ENCODE assay signal across 8 cellular contexts in genomic region chr1:167687919-167688519, GRCh38. TPM values are rescaled to one million over a fixed set of nuclear protein-coding genes. Genes with fewer than 3 reads are reported as not detected.
DNase-seq lines count a peak whose midpoint lies in the region; ATAC-seq and TF ChIP-seq lines count a peak whose summit lies in the region.

No MANE protein-coding gene starts in this region.

- H3K27ac ChIP-seq in HCT116 (ENCODE audit: low read depth, low read length) = no peak overlapping the region
- H3K27ac ChIP-seq in body of pancreas = no peak overlapping the region

- RAD21 ChIA-PET in HCT116 (lab: Charles Lee; ENCODE audit: low non-redundant PET in 1 of 2, low total read pairs in 2 of 2, uncharacterized antibody in 2 of 2, unreplicated experiment in 2 of 2) = interaction anchor here in 1 of 2 experiments (1.6 kb wide), 1 partner anchor 87 kb away, joined by 6 read pairs; no protein-coding TSS in a partner anchor

- TF ChIP-seq POLR2A in HCT116 (IDR thresholded peaks at IDR 0.05; ENCODE audit: borderline replicate concordance, extremely low read depth, insufficient read depth, insufficient read length) (no peak), body of pancreas (IDR thresholded peaks at IDR 0.05) (no peak)

- H3K9me3 Mint-ChIP-seq in immature natural killer cell = no peaks in the 10 kb centered on the region

- peak; percentile 86 for ATAC-seq in HCT116
- ATAC-seq in body of pancreas = peak; percentile 59
- no peak for ATAC-seq in HG03095 (IDR thresholded peaks at IDR 0.05; ENCODE audit: unreplicated experiment)

- TF ChIP-seq RAD21 in HCT116 (IDR thresholded peaks at IDR 0.05; ENCODE audit: low read depth) = peak; percentile 89

- BruUV-seq in HCT116 (replicated peaks; lab: Mats Ljungman, UMichigan) = no TSS peak

- peak overlapping the region; percentile 19 to 81 (median 56) for H3K27ac Mint-ChIP-seq in immature natural killer cell

- no peaks in the 10 kb centered on the region for H3K79me2 ChIP-seq in HCT116 (ENCODE audit: insufficient read depth, low read length)

- H3K4me1 Mint-ChIP-seq in immature natural killer cell = peaks cover 24 to 30% of the 10 kb centered on the region in 2 donors

- POLR2A ChIA-PET in HCT116 (lab: Charles Lee) = no interaction called here

- no peak overlapping the region for H3K4me2 ChIP-seq in HCT116 (ENCODE audit: low read length)

- intact Hi-C loops in HCT116 (cut with micrococcal nuclease) = loop anchor here (1.0 to 5.0 kb wide), 3 partner anchors 88 to 621 kb away; no protein-coding TSS in a partner anchor
- intact Hi-C loops in body of pancreas (cut with DNase I) = loop anchor here (10.0 kb wide), 1 partner anchor 623 kb away; no protein-coding TSS in a partner anchor

- CTCF ChIA-PET in HCT116 (lab: Charles Lee) = interaction anchor here (0.7 to 3.1 kb wide), 6 partner anchors 22 to 233 kb away, joined by 3 to 44 read pairs (median 4); no protein-coding TSS in a partner anchor

- 13 to 18% methylated on average over 7 of the region's 7 CpGs for WGBS in body of pancreas, 2 donors

- H3K4me1 ChIP-seq in HCT116 (ENCODE audit: control insufficient read depth in 1 of 2, insufficient read depth in 2 of 2, low read length in 2 of 2) = no peaks in the 10 kb centered on the region
- no peaks in the 10 kb centered on the region for H3K4me1 ChIP-seq in body of pancreas

- peak; percentile 83 to 89 (median 85) for TF ChIP-seq CTCF in HCT116 (IDR thresholded peaks at IDR 0.05 in 2 of 3, conservative IDR thresholded peaks at IDR 0.05 in 1 of 3; ENCODE audit: borderline replicate concordance in 1 of 3, insufficient read depth in 1 of 3, low read depth in 2 of 3, low read length in 2 of 3)
- peak; percentile 59 to 94 (median 81) for TF ChIP-seq CTCF in body of pancreas (IDR thresholded peaks at IDR 0.05)

- no peak overlapping the region for H3K4me3 Mint-ChIP-seq in immature natural killer cell

- H3K9me3 ChIP-seq in HCT116 (ENCODE audit: control insufficient read depth in 1 of 2, insufficient read depth in 1 of 2, low read depth in 1 of 2, low read length in 2 of 2) = no peaks in the 10 kb centered on the region
- H3K9me3 ChIP-seq in body of pancreas = no peaks in the 10 kb centered on the region

- H3K27me3 ChIP-seq in HCT116 (ENCODE audit: insufficient read depth, low read length) (no peaks in the 10 kb centered on the region), body of pancreas (no peaks in the 10 kb centered on the region)

- no peaks in the 10 kb centered on the region for H3K36me3 ChIP-seq in HCT116 (ENCODE audit: control insufficient read depth in 1 of 2, insufficient read depth in 2 of 2, low read length in 2 of 2)
- H3K36me3 ChIP-seq in body of pancreas (replicated peaks in 1 of 2; ENCODE audit: insufficient read depth in 1 of 2, low read depth in 2 of 2) = no peaks in the 10 kb centered on the region

- DNase-seq in DMS53 treated with DMSO at 0.1 percent for 48 hours (lab: John Stamatoyannopoulos, UW; ENCODE audit: unreplicated experiment) = peak; percentile 51
- peak; percentile 72 for DNase-seq in HCT116 (ENCODE audit: low read depth, low spot score)
- DNase-seq in NCI-H2107 (lab: John Stamatoyannopoulos, UW) = peak; percentile 72
- DNase-seq in UCSD-AML1 (lab: John Stamatoyannopoulos, UW; ENCODE audit: unreplicated experiment) = peak; percentile 25
- DNase-seq in body of pancreas = peak; percentile 77 to 83 (median 82)
- DNase-seq in immature natural killer cell = peak; percentile 67 to 74 (median 69)
- peak; percentile 68 to 79 for DNase-seq in stimulated activated CD4-positive, alpha-beta T cell treated with anti-CD3 and anti-CD28 coated beads, Interleukin-15, amount 100 ng/mL, for 48 hours (ENCODE audit: low read depth in 2 of 2)

- peak overlapping the region; percentile 14 for H2AFZ ChIP-seq in HCT116 (ENCODE audit: low read depth, low read length, poor library complexity, severe bottlenecking)

- H3K27me3 Mint-ChIP-seq in immature natural killer cell (ENCODE audit: low read depth in 3 of 3) = peaks cover 0 to 2% (median 0%) of the 10 kb centered on the region in 3 donors

- peaks cover 0 to 50% (median 33%) of the 10 kb centered on the region in 3 donors for H3K36me3 Mint-ChIP-seq in immature natural killer cell

- no peaks in the 10 kb centered on the region for H3K9me2 ChIP-seq in HCT116 (ENCODE audit: insufficient read depth)

- no peak overlapping the region for H3K9ac ChIP-seq in HCT116 (ENCODE audit: low read length)

- no peaks in the 10 kb centered on the region for H4K20me1 ChIP-seq in HCT116 (ENCODE audit: insufficient read depth)

- H3K4me3 ChIP-seq in HCT116 (replicated peaks in 1 of 2; ENCODE audit: low read depth in 1 of 2, low read length in 2 of 2) (no peak overlapping the region), body of pancreas (no peak overlapping the region)

TF ChIP-seq in HCT116, 20 proteins besides CTCF, POLR2A, EP300 and RAD21:
- TF ChIP-seq EZH2phosphoT487 (IDR thresholded peaks at IDR 0.05; ENCODE audit: borderline replicate concordance) (no peak), MAX (IDR thresholded peaks at IDR 0.05) (no peak), ZFX (IDR thresholded peaks at IDR 0.05) (no peak), FOSL1 (IDR thresholded peaks at IDR 0.05; ENCODE audit: low read depth) (no peak), SP1 (IDR thresholded peaks at IDR 0.05; ENCODE audit: low read depth) (no peak), YY1 (IDR thresholded peaks at IDR 0.05; ENCODE audit: extremely low read depth, insufficient replicate concordance, low read depth, low read length) (no peak), SRF (IDR thresholded peaks at IDR 0.05; ENCODE audit: low read depth) (no peak), CBX3 (IDR thresholded peaks at IDR 0.05; ENCODE audit: low read depth) (no peak), ZNF274 (IDR thresholded peaks at IDR 0.05; ENCODE audit: low read depth, low read length) (no peak), ELF1 (IDR thresholded peaks at IDR 0.05; ENCODE audit: borderline replicate concordance, low read depth) (no peak), CEBPB (IDR thresholded peaks at IDR 0.05; ENCODE audit: low read depth) (no peak), SIN3A (IDR thresholded peaks at IDR 0.05; ENCODE audit: low read depth) (no peak)
- TF ChIP-seq, protein P1, sequence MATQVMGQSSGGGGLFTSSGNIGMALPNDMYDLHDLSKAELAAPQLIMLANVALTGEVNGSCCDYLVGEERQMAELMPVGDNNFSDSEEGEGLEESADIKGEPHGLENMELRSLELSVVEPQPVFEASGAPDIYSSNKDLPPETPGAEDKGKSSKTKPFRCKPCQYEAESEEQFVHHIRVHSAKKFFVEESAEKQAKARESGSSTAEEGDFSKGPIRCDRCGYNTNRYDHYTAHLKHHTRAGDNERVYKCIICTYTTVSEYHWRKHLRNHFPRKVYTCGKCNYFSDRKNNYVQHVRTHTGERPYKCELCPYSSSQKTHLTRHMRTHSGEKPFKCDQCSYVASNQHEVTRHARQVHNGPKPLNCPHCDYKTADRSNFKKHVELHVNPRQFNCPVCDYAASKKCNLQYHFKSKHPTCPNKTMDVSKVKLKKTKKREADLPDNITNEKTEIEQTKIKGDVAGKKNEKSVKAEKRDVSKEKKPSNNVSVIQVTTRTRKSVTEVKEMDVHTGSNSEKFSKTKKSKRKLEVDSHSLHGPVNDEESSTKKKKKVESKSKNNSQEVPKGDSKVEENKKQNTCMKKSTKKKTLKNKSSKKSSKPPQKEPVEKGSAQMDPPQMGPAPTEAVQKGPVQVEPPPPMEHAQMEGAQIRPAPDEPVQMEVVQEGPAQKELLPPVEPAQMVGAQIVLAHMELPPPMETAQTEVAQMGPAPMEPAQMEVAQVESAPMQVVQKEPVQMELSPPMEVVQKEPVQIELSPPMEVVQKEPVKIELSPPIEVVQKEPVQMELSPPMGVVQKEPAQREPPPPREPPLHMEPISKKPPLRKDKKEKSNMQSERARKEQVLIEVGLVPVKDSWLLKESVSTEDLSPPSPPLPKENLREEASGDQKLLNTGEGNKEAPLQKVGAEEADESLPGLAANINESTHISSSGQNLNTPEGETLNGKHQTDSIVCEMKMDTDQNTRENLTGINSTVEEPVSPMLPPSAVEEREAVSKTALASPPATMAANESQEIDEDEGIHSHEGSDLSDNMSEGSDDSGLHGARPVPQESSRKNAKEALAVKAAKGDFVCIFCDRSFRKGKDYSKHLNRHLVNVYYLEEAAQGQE (IDR thresholded peaks at IDR 0.05; ENCODE audit: low read depth) = no peak

RNA-seq across cellular contexts. Expression of gene MPZL1, which starts 33.8 kb away (rescaled TPM):
- total RNA-seq in HCT116 (2021; ENCODE audit: unreplicated experiment) = 52.9 TPM
- polyA plus RNA-seq in HCT116 (2012) = 23.4 and 26.4 TPM in 2 replicates
- total RNA-seq in body of pancreas = 10 to 100 TPM; 19.8 to 28.5 TPM
- polyA plus RNA-seq in immature natural killer cell = 10 to 100 TPM in 2 of 3 donors, 1 to 10 TPM in 1; 6.8 to 14.3 (median 12.1) TPM

RNA-seq across cellular contexts. Expression of gene RCSD1, which starts 58.0 kb away (rescaled TPM):
- total RNA-seq in HCT116 (2021; ENCODE audit: unreplicated experiment) = 0.15 TPM
- polyA plus RNA-seq in HCT116 (2012) = not detected in 2 replicates
- 1 to 10 TPM; 4.7 to 5.6 TPM for total RNA-seq in body of pancreas
- polyA plus RNA-seq in immature natural killer cell = 100 to 1,000 TPM in 2 of 3 donors, 10 to 100 TPM in 1; 96.2 to 179 (median 129) TPM

Comparison
In these comparisons a context has a peak if more than half of its experiments do, and no peak if none do; other contexts are left out.
1. DNase-seq: peak in every context shown above with its lines; median percentile 82 in body of pancreas; 74 in stimulated activated CD4-positive, alpha-beta T cell treated with anti-CD3 and anti-CD28 coated beads, Interleukin-15, amount 100 ng/mL, for 48 hours; 72 in HCT116; 72 in NCI-H2107; 69 in immature natural killer cell; 51 in DMS53 treated with DMSO at 0.1 percent for 48 hours; 25 in UCSD-AML1.